In the genomic region with DNA sequence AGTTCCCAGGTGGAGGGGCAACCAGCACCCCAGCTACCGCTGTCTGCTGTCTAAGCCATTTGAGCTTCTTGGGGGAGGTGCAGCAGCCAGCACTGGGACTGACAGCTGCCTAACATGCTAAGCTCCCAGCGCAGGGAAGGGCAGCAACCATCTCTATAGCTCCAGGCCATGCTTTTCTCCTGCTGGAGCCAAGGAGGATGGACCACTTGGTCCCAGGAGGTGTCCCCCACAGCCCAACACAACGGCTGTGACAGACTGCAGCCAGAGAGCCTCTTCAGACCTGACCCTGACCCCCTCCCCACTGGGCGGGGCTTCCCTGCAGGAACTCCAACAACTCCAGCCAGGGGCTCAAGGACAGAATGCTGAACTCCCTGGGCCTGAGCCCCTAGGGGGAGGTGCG, we compare ENCODE assay signal across 30 cellular contexts.
"Had no signal": no experiment of that assay in that cellular context is flagged by ENCODE, and none has a peak within 500 bp of the region (broad histone marks: within the 10 kb centered on the region; RNA-seq: fewer than 3 reads in every experiment).

No MANE protein-coding gene starts in this region.

- H2AFZ ChIP-seq: parathyroid adenoma had no signal

- H3K27ac ChIP-seq: coronary artery, esophagus squamous epithelium, parathyroid adenoma, suprapubic skin, transverse colon, upper lobe of right lung, uterus had no signal

- H3K4me3 Mint-ChIP-seq: immature natural killer cell; memory B cell; mesothelial cell of epicardium; naive B cell; natural killer cell treated with Interleukin-12 subunit alpha and Interleukin-12 subunit beta and Interleukin-15 and Interleukin-18, amount 100 ng/mL, for 72 hours; neural crest cell; stimulated activated naive CD8-positive, alpha-beta T cell treated with anti-CD3 and anti-CD28 coated beads, Interleukin-15, amount 100 ng/mL, for 72 hours had no signal

- H3K36me3 Mint-ChIP-seq: memory B cell, mesothelial cell of epicardium, naive B cell had no signal

- DNase-seq: dermis blood vessel endothelial cell; effector memory CD4-positive, alpha-beta T cell; erythroblast; esophagus squamous epithelium; foreskin melanocyte; hypothalamus; immature natural killer cell; islet precursor cell; mucosa of descending colon; naive B cell; stimulated activated CD4-positive, alpha-beta T cell treated with anti-CD3 and anti-CD28 coated beads, Interleukin-12 subunit alpha, Interleukin-12 subunit beta, amount 100 ng/mL, for 4 hours; stimulated activated CD4-positive, alpha-beta T cell treated with anti-CD3 and anti-CD28 coated beads, Interleukin-1b, Interleukin-23, amount 100 ng/mL, for 48 hours; stimulated activated CD4-positive, alpha-beta T cell treated with anti-CD3 and anti-CD28 coated beads, Interleukin-4, amount 100 ng/mL, for 1 hour; stimulated activated CD8-positive, alpha-beta memory T cell treated with anti-CD3 and anti-CD28 coated beads, Interleukin-4, amount 100 ng/mL, for 48 hours; stimulated activated naive CD4-positive, alpha-beta T cell; stimulated activated naive CD8-positive, alpha-beta T cell treated with anti-CD3 and anti-CD28 coated beads, Interleukin-15, amount 100 ng/mL, for 72 hours; transverse colon; upper lobe of right lung; uterus had no signal

- H3K4me3 ChIP-seq: coronary artery, esophagus squamous epithelium, lung, mucosa of descending colon, smooth muscle cell, suprapubic skin, transverse colon, upper lobe of right lung, uterus had no signal

- H3K9me3 ChIP-seq: mucosa of descending colon, transverse colon, upper lobe of right lung, uterus had no signal

- H3K36me3 ChIP-seq: esophagus squamous epithelium, suprapubic skin, transverse colon, upper lobe of right lung, uterus had no signal

- H3K4me2 ChIP-seq: smooth muscle cell had no signal

- H3K27me3 ChIP-seq: esophagus squamous epithelium, suprapubic skin, transverse colon, upper lobe of right lung, uterus had no signal

- ATAC-seq: mucosa of descending colon; natural killer cell treated with Interleukin-12 subunit alpha and Interleukin-12 subunit beta and Interleukin-15 and Interleukin-18, amount 100 ng/mL, for 72 hours; sciatic nerve; stimulated activated naive CD8-positive, alpha-beta T cell treated with anti-CD3 and anti-CD28 coated beads, Interleukin-15, amount 100 ng/mL, for 72 hours; upper lobe of right lung had no signal

- H3K79me2 ChIP-seq: parathyroid adenoma had no signal

- H3K4me1 Mint-ChIP-seq: immature natural killer cell; memory B cell; mesothelial cell of epicardium; naive B cell; neural crest cell; stimulated activated naive CD8-positive, alpha-beta T cell treated with anti-CD3 and anti-CD28 coated beads, Interleukin-15, amount 100 ng/mL, for 72 hours had no signal

- H3K27me3 Mint-ChIP-seq: memory B cell; naive B cell; natural killer cell treated with Interleukin-12 subunit alpha and Interleukin-12 subunit beta and Interleukin-15 and Interleukin-18, amount 100 ng/mL, for 72 hours; progenitor cell of endocrine pancreas; stimulated activated naive CD8-positive, alpha-beta T cell treated with anti-CD3 and anti-CD28 coated beads, Interleukin-15, amount 100 ng/mL, for 72 hours had no signal

- H3K4me1 ChIP-seq: esophagus squamous epithelium, parathyroid adenoma, suprapubic skin, transverse colon, upper lobe of right lung, uterus had no signal

- H3K9ac ChIP-seq: parathyroid adenoma had no signal

- H3K27ac Mint-ChIP-seq: immature natural killer cell; memory B cell; mesothelial cell of epicardium; naive B cell; natural killer cell treated with Interleukin-12 subunit alpha and Interleukin-12 subunit beta and Interleukin-15 and Interleukin-18, amount 100 ng/mL, for 72 hours; progenitor cell of endocrine pancreas; stimulated activated naive CD8-positive, alpha-beta T cell treated with anti-CD3 and anti-CD28 coated beads, Interleukin-15, amount 100 ng/mL, for 72 hours had no signal
